In genomic region chr22:42562282-42562681, GRCh38 we compare ENCODE assay signal across 14 cellular contexts. TPM values are rescaled to one million over a fixed set of nuclear protein-coding genes. Genes with fewer than 3 reads are reported as not detected.
DNase-seq lines count a peak whose midpoint lies in the region; ATAC-seq and TF ChIP-seq lines count a peak whose summit lies in the region.
"Had no signal": no experiment of that assay in that cellular context is flagged by ENCODE, and none has a peak within 500 bp of the region (broad histone marks: within the 10 kb centered on the region; RNA-seq: fewer than 3 reads in every experiment).

No MANE protein-coding gene starts in this region.

- H3K36me3 ChIP-seq in DOHH2 (ENCODE audit: control insufficient read depth, low read length) (peaks cover 5% of the 10 kb centered on the region; the same call in 1 of the 2 replicates), KOPT-K1 (ENCODE audit: insufficient read depth, low read length) (peaks cover 67% of the 10 kb centered on the region), mucosa of descending colon (ENCODE audit: low read depth) (no peaks in the 10 kb centered on the region)

- no peaks in the 10 kb centered on the region for H3K9me3 ChIP-seq in DOHH2 (ENCODE audit: control insufficient read depth, insufficient read depth, low read length)
- H3K9me3 ChIP-seq in KOPT-K1 (ENCODE audit: insufficient read depth, low read length, poor library complexity, severe bottlenecking), result no peaks in the 10 kb centered on the region
- H3K9me3 ChIP-seq in mucosa of descending colon, result no peaks in the 10 kb centered on the region
- H3K9me3 ChIP-seq: heart left ventricle, tibial artery had no signal

- TF ChIP-seq CTCF in DOHH2 (IDR thresholded peaks at IDR 0.05; ENCODE audit: low read depth, low read length, poor library complexity, severe bottlenecking) (no peak), activated B cell treated with CpG ODN at 0.5 μM for 24 hours (IDR thresholded peaks at IDR 0.05) (no peak), mucosa of descending colon (IDR thresholded peaks at IDR 0.05) (no peak)

- H3K27ac Mint-ChIP-seq in activated B cell treated with CpG ODN at 0.5 μM for 24 hours, result peak overlapping the region; percentile 75

- peaks cover 4% of the 10 kb centered on the region; the same call in 1 of the 2 replicates for H3K79me2 ChIP-seq in DOHH2 (ENCODE audit: control insufficient read depth, low read length)

- POLR2A ChIA-PET in activated B cell treated with CpG ODN at 0.5 μM for 24 hours (lab: Charles Lee), result interaction anchor here (0.6 to 1.8 kb wide), 3 partner anchors 19 to 53 kb away, joined by 4 to 7 read pairs (median 5); partner anchors contain the start of gene POLDIP3

- H3K4me1 Mint-ChIP-seq in activated B cell treated with CpG ODN at 0.5 μM for 24 hours, result peaks cover 24% of the 10 kb centered on the region

- no peak for DNase-seq in activated B cell treated with CpG ODN at 0.5 μM for 24 hours
- DNase-seq in mucosa of descending colon, result peak in 1 of 3 donors; percentile 29
- no peak for DNase-seq in anterior cingulate cortex (lab: John Stamatoyannopoulos, UW)
- DNase-seq in EL, result no peak
- DNase-seq in stimulated activated CD4-positive, alpha-beta T cell treated with anti-CD3 and anti-CD28 coated beads, Interleukin-2, amount 100 ng/mL, for 24 hours, result no peak
- DNase-seq: effector CD4-positive, alpha-beta T cell; heart left ventricle; NCI-H1092; tibial artery had no signal

- intact Hi-C loops in activated B cell treated with CpG ODN at 0.5 μM for 24 hours (cut with micrococcal nuclease) (no loop called here), mucosa of descending colon (cut with DNase I, micrococcal nuclease) (no loop called here)

- no peaks in the 10 kb centered on the region for H3K9me2 ChIP-seq in DOHH2 (replicated peaks; ENCODE audit: control insufficient read depth, low read length)

- peaks cover 13% of the 10 kb centered on the region for H3F3A ChIP-seq in DOHH2 (ENCODE audit: control insufficient read depth, insufficient read depth)

- ATAC-seq in activated B cell treated with CpG ODN at 0.5 μM for 24 hours (ENCODE audit: low read depth) (peak; percentile 96), mucosa of descending colon (peak; percentile 28), HG03520 (IDR thresholded peaks at IDR 0.05; ENCODE audit: unreplicated experiment) (no peak)
- ATAC-seq: SK-N-SH treated with all-trans-retinoic acid at 6 μM for 48 hours had no signal

- H3K4me3 Mint-ChIP-seq in activated B cell treated with CpG ODN at 0.5 μM for 24 hours, result peak overlapping the region; percentile 67

- no peaks in the 10 kb centered on the region for H3K27me3 ChIP-seq in DOHH2 (ENCODE audit: control insufficient read depth, low read length)
- H3K27me3 ChIP-seq: heart left ventricle, tibial artery had no signal

- CTCF ChIA-PET in activated B cell treated with CpG ODN at 0.5 μM for 24 hours (lab: Charles Lee), result no interaction called here

- H4K20me1 ChIP-seq in DOHH2 (ENCODE audit: control insufficient read depth, insufficient read depth, low read depth, low read length), result no peaks in the 10 kb centered on the region

- no peaks in the 10 kb centered on the region for H3K36me3 Mint-ChIP-seq in activated B cell treated with CpG ODN at 0.5 μM for 24 hours (ENCODE audit: low read depth)

- peaks cover 34% of the 10 kb centered on the region for H3K4me1 ChIP-seq in DOHH2 (ENCODE audit: control insufficient read depth, low read length)
- H3K4me1 ChIP-seq in mucosa of descending colon (ENCODE audit: low read depth), result no peaks in the 10 kb centered on the region
- H3K4me1 ChIP-seq: tibial artery had no signal

- H3K27ac ChIP-seq in DOHH2 (ENCODE audit: low read depth, low read length) (peak overlapping the region; percentile 79), KOPT-K1 (ENCODE audit: low read depth, low read length, poor library complexity, severe bottlenecking) (peak overlapping the region; percentile 67)
- H3K27ac ChIP-seq: C4-2B, tibial artery had no signal

- H3K4me3 ChIP-seq in DOHH2 (ENCODE audit: low read length), result peak overlapping the region; percentile 69
- no peak overlapping the region for H3K4me3 ChIP-seq in mucosa of descending colon
- H3K4me3 ChIP-seq: heart left ventricle, tibial artery had no signal

- H3K9me3 Mint-ChIP-seq in activated B cell treated with CpG ODN at 0.5 μM for 24 hours, result no peaks in the 10 kb centered on the region

- peak overlapping the region; percentile 91 for H3K4me2 ChIP-seq in DOHH2 (ENCODE audit: low read length)

- no peaks in the 10 kb centered on the region for H3K27me3 Mint-ChIP-seq in activated B cell treated with CpG ODN at 0.5 μM for 24 hours

RNA-seq across cellular contexts. Expression of gene SERHL2, which starts 8.5 kb away (rescaled TPM):
- total RNA-seq in activated B cell treated with CpG ODN at 0.5 μM for 24 hours (0.91 and 1.7 TPM in 2 replicates), mucosa of descending colon (1 to 10 TPM in 1 of 3 donors, under 1 TPM in 2; 0.52 to 2.5 (median 0.89) TPM)

RNA-seq across cellular contexts. Expression of gene RRP7A, which starts 42.7 kb away (rescaled TPM):
- total RNA-seq in activated B cell treated with CpG ODN at 0.5 μM for 24 hours (129 and 135 TPM in 2 replicates), mucosa of descending colon (10 to 100 TPM; 32.2 to 37.0 (median 32.4) TPM)

RNA-seq across cellular contexts. Expression of gene POLDIP3, which starts 52.4 kb away (rescaled TPM):
- total RNA-seq in activated B cell treated with CpG ODN at 0.5 μM for 24 hours (77.1 and 77.5 TPM in 2 replicates), mucosa of descending colon (10 to 100 TPM; 58.6 to 65.8 (median 65.0) TPM)
